Comparison of ENCODE assay signal across 1 cellular context in genomic region chr20:62656205-62656918, GRCh38.
TF ChIP-seq lines count a peak whose summit lies in the region.

No MANE protein-coding gene starts in this region.

TF ChIP-seq in HepG2, 621 proteins besides CTCF, POLR2A, EP300 and RAD21 (continues in another document):
- TF ChIP-seq ATF7-NPFF (CRISPR knock-in tag; IDR thresholded peaks at IDR 0.05; ENCODE audit: low read depth) (0 out of 2 replicates have a peak, but pooled peaks have one; percentile 34), PHF8 (CRISPR knock-in tag; IDR thresholded peaks at IDR 0.05) (no peak), AGO2 (optimal IDR thresholded peaks at IDR 0.05; ENCODE audit: low read depth, low read length) (no peak), CEBPB (IDR thresholded peaks at IDR 0.05; ENCODE audit: borderline replicate concordance, low read depth, low read length) (no peak), MATR3 (CRISPR knock-in tag; IDR thresholded peaks at IDR 0.05) (no peak), DPF2 (CRISPR knock-in tag; IDR thresholded peaks at IDR 0.05; ENCODE audit: borderline replicate concordance, low read depth) (no peak), ZSCAN29 (CRISPR knock-in tag; conservative IDR thresholded peaks at IDR 0.05) (no peak), CENPBD1 (CRISPR knock-in tag; IDR thresholded peaks at IDR 0.05; ENCODE audit: borderline replicate concordance, low read depth) (no peak), HMGA1 (CRISPR knock-in tag; conservative IDR thresholded peaks at IDR 0.05) (no peak), TP53 (CRISPR knock-in tag; conservative IDR thresholded peaks at IDR 0.05) (no peak), ZSCAN9 (CRISPR knock-in tag; IDR thresholded peaks at IDR 0.05; ENCODE audit: borderline replicate concordance) (no peak), PAF1 (CRISPR knock-in tag; IDR thresholded peaks at IDR 0.05) (no peak), RBFOX2 (IDR thresholded peaks at IDR 0.05; ENCODE audit: low read depth, low read length) (0 out of 2 replicates have a peak, but pooled peaks have one; percentile 2), RXRB (CRISPR knock-in tag; IDR thresholded peaks at IDR 0.05; ENCODE audit: borderline replicate concordance) (no peak), ZNF816 (CRISPR knock-in tag; IDR thresholded peaks at IDR 0.05; ENCODE audit: borderline replicate concordance) (no peak), HNRNPL (IDR thresholded peaks at IDR 0.05; ENCODE audit: low read depth, low read length) (no peak), SPEN (CRISPR knock-in tag; IDR thresholded peaks at IDR 0.05; ENCODE audit: low read depth) (no peak), HNF4A (CRISPR knock-in tag; IDR thresholded peaks at IDR 0.05) (no peak), PCBP1 (IDR thresholded peaks at IDR 0.05; ENCODE audit: borderline replicate concordance, low read depth, low read length) (no peak), NFIB (CRISPR knock-in tag; IDR thresholded peaks at IDR 0.05; ENCODE audit: borderline replicate concordance) (no peak), ZBTB33 (CRISPR knock-in tag; IDR thresholded peaks at IDR 0.05) (no peak), ATF2 (CRISPR knock-in tag; IDR thresholded peaks at IDR 0.05) (no peak), AFF4 (CRISPR knock-in tag; IDR thresholded peaks at IDR 0.05) (no peak), ZNF335 (CRISPR knock-in tag; IDR thresholded peaks at IDR 0.05) (no peak), ZNF75D (CRISPR knock-in tag; IDR thresholded peaks at IDR 0.05; ENCODE audit: borderline replicate concordance) (peak; percentile 38; the same call in 1 of the 2 replicates), ZNF777 (CRISPR knock-in tag; IDR thresholded peaks at IDR 0.05) (no peak), KDM2A (CRISPR knock-in tag; IDR thresholded peaks at IDR 0.05; ENCODE audit: borderline replicate concordance, low read depth) (no peak), ZNF264 (CRISPR knock-in tag; IDR thresholded peaks at IDR 0.05) (no peak), ZNF512 (CRISPR knock-in tag; IDR thresholded peaks at IDR 0.05) (no peak), KDM6A (CRISPR knock-in tag; IDR thresholded peaks at IDR 0.05; ENCODE audit: low read depth) (no peak), TEF (CRISPR knock-in tag; IDR thresholded peaks at IDR 0.05) (no peak), DZIP1 (CRISPR knock-in tag; IDR thresholded peaks at IDR 0.05) (0 out of 2 replicates have a peak, but pooled peaks have one; percentile 54), MED13 (CRISPR knock-in tag; IDR thresholded peaks at IDR 0.05) (no peak), CHCHD3 (CRISPR knock-in tag; IDR thresholded peaks at IDR 0.05) (0 out of 2 replicates have a peak, but pooled peaks have one; percentile 33), CEBPZ (IDR thresholded peaks at IDR 0.05; ENCODE audit: low read length) (no peak), ARID4A (CRISPR knock-in tag; IDR thresholded peaks at IDR 0.05; ENCODE audit: borderline replicate concordance) (0 out of 2 replicates have a peak, but pooled peaks have one; percentile 15), CREBL2 (CRISPR knock-in tag; IDR thresholded peaks at IDR 0.05; ENCODE audit: borderline replicate concordance) (no peak), DRAP1 (CRISPR knock-in tag; IDR thresholded peaks at IDR 0.05) (no peak), ZKSCAN8 (CRISPR knock-in tag; IDR thresholded peaks at IDR 0.05; ENCODE audit: borderline replicate concordance) (no peak), ZNF121 (CRISPR knock-in tag; IDR thresholded peaks at IDR 0.05) (no peak)
